8 cellular contexts compared by ENCODE assay signal in genomic region chr17:29619251-29619650, GRCh38. TPM values are rescaled to one million over a fixed set of nuclear protein-coding genes. Genes with fewer than 3 reads are reported as not detected.
DNase-seq lines count a peak whose midpoint lies in the region; ATAC-seq, FAIRE-seq and TF ChIP-seq lines count a peak whose summit lies in the region.
"Had no signal": no experiment of that assay in that cellular context is flagged by ENCODE, and none has a peak within 500 bp of the region (broad histone marks: within the 10 kb centered on the region; RNA-seq: fewer than 3 reads in every experiment).

No MANE protein-coding gene starts in this region.

- H2BK12ac ChIP-seq in mesenchymal stem cell (ENCODE audit: low read length in 2 of 2): peak overlapping the region in 1 of 2 experiments; percentile 32

- FAIRE-seq in astrocyte (lab: Jason Lieb, UNC): no peak

- H3K4me1 Mint-ChIP-seq in astrocyte (ENCODE audit: low read depth, unreplicated experiment): peaks cover 16% of the 10 kb centered on the region

- peak overlapping the region in 1 of 2 experiments; percentile 5 for H3K23ac ChIP-seq in mesenchymal stem cell (ENCODE audit: low read length in 2 of 2)

- no peaks in the 10 kb centered on the region for H3K9me3 ChIP-seq in DOHH2 (ENCODE audit: control insufficient read depth, insufficient read depth, low read length)
- H3K9me3 ChIP-seq in astrocyte (ENCODE audit: insufficient read depth, low read depth, low read length): no peaks in the 10 kb centered on the region
- H3K9me3 ChIP-seq in mesenchymal stem cell (ENCODE audit: control insufficient read depth, low read length): no peaks in the 10 kb centered on the region

- no peak overlapping the region for H4K8ac ChIP-seq in mesenchymal stem cell (ENCODE audit: low read length)

- H3K4me3 ChIP-seq in DOHH2 (ENCODE audit: low read length) (no peak overlapping the region), astrocyte (ENCODE audit: insufficient read depth, low read depth, low read length) (no peak overlapping the region), mesenchymal stem cell (ENCODE audit: insufficient read depth in 1 of 2, low read depth in 1 of 2, low read length in 2 of 2) (no peak overlapping the region)

- peak overlapping the region in 1 of 2 experiments; percentile 74 for H3K14ac ChIP-seq in mesenchymal stem cell (ENCODE audit: low read length in 2 of 2)

- H2BK5ac ChIP-seq in mesenchymal stem cell (ENCODE audit: low read depth, low read length, poor library complexity, severe bottlenecking): no peak overlapping the region

- H4K20me1 ChIP-seq in DOHH2 (ENCODE audit: control insufficient read depth, insufficient read depth, low read depth, low read length) (peaks cover 12% of the 10 kb centered on the region), astrocyte (ENCODE audit: insufficient read depth, low read length) (peaks cover 16% of the 10 kb centered on the region)

- H3K79me1 ChIP-seq in mesenchymal stem cell (replicated peaks; ENCODE audit: low read length, poor library complexity, severe bottlenecking): no peaks in the 10 kb centered on the region

- H3K4me1 ChIP-seq in DOHH2 (ENCODE audit: control insufficient read depth, low read length) (peaks cover 61% of the 10 kb centered on the region), astrocyte (ENCODE audit: insufficient read depth, low read length) (peaks cover 33% of the 10 kb centered on the region), mesenchymal stem cell (ENCODE audit: control insufficient read depth, insufficient read depth, low read depth, low read length) (peaks cover 60% of the 10 kb centered on the region)

- H3K79me2 ChIP-seq in DOHH2 (ENCODE audit: control insufficient read depth, low read length): no peaks in the 10 kb centered on the region
- H3K79me2 ChIP-seq in astrocyte (ENCODE audit: insufficient read depth, low read length): no peaks in the 10 kb centered on the region

- peak overlapping the region; percentile 34 for H4K91ac ChIP-seq in mesenchymal stem cell (ENCODE audit: low read length)

- H3K4me2 ChIP-seq in DOHH2 (ENCODE audit: low read length): no peak overlapping the region
- H3K4me2 ChIP-seq in astrocyte (ENCODE audit: low read length): no peak overlapping the region
- no peak overlapping the region for H3K4me2 ChIP-seq in mesenchymal stem cell (ENCODE audit: low read length, poor library complexity, severe bottlenecking)

- no peak overlapping the region for H3K18ac ChIP-seq in mesenchymal stem cell (ENCODE audit: low read depth in 1 of 2, low read length in 2 of 2)

- peaks cover 13% of the 10 kb centered on the region for H3K27me3 ChIP-seq in DOHH2 (ENCODE audit: control insufficient read depth, low read length)
- H3K27me3 ChIP-seq in astrocyte (ENCODE audit: insufficient read depth, low read length): peaks cover 10% of the 10 kb centered on the region
- H3K27me3 ChIP-seq in mesenchymal stem cell (ENCODE audit: control insufficient read depth in 1 of 2, insufficient read depth in 1 of 2, low read length in 2 of 2): peaks cover 8 to 9% of the 10 kb centered on the region in 2 experiments

- H3F3A ChIP-seq in DOHH2 (ENCODE audit: control insufficient read depth, insufficient read depth): peaks cover 6% of the 10 kb centered on the region

- no peak overlapping the region for H2BK15ac ChIP-seq in mesenchymal stem cell (ENCODE audit: low read depth, poor library complexity, severe bottlenecking)

- no peak overlapping the region for H3K27ac Mint-ChIP-seq in astrocyte (ENCODE audit: unreplicated experiment)
- H3K27ac Mint-ChIP-seq: mesothelial cell of epicardium had no signal

- no peaks in the 10 kb centered on the region for H3K36me3 Mint-ChIP-seq in astrocyte (ENCODE audit: low read depth, unreplicated experiment)
- H3K36me3 Mint-ChIP-seq: mesothelial cell of epicardium had no signal

- ATAC-seq in HG02642 (IDR thresholded peaks at IDR 0.05; ENCODE audit: poor library complexity, unreplicated experiment): no peak

- H3K36me3 ChIP-seq in DOHH2 (ENCODE audit: control insufficient read depth, low read length) (no peaks in the 10 kb centered on the region), astrocyte (ENCODE audit: insufficient read depth, low read length) (no peaks in the 10 kb centered on the region), mesenchymal stem cell (ENCODE audit: control insufficient read depth in 1 of 2, insufficient read depth in 2 of 2, low read depth in 1 of 2, low read length in 2 of 2) (peaks cover 0 to 3% of the 10 kb centered on the region in 2 experiments)

- no peaks in the 10 kb centered on the region for H3K9me2 ChIP-seq in DOHH2 (replicated peaks; ENCODE audit: control insufficient read depth, low read length)

- peak overlapping the region; percentile 45 for H3K4me3 Mint-ChIP-seq in astrocyte (ENCODE audit: unreplicated experiment)
- H3K4me3 Mint-ChIP-seq: mesothelial cell of epicardium had no signal

- H3K4ac ChIP-seq in mesenchymal stem cell (ENCODE audit: low read depth in 1 of 2, low read length in 2 of 2): no peak overlapping the region

- DNase-seq in HuH-7 (ENCODE audit: low spot score) (peak; percentile 51), astrocyte (ENCODE audit: low read depth) (no peak), mesenchymal stem cell (peak; percentile 55), DMS79 (lab: John Stamatoyannopoulos, UW) (no peak)
- no peak for DNase-seq in activated CD4-positive, CD25-positive, alpha-beta regulatory T cell (lab: John Stamatoyannopoulos, UW)

- no peak overlapping the region for H2BK120ac ChIP-seq in mesenchymal stem cell (ENCODE audit: low read depth, low read length)

- peaks cover 8% of the 10 kb centered on the region for H3K27me3 Mint-ChIP-seq in astrocyte (ENCODE audit: low read depth, unreplicated experiment)

- H3K9me3 Mint-ChIP-seq in astrocyte (ENCODE audit: unreplicated experiment): no peaks in the 10 kb centered on the region
- H3K9me3 Mint-ChIP-seq: mesothelial cell of epicardium had no signal

- no peak overlapping the region for H3K9ac ChIP-seq in astrocyte (ENCODE audit: low read length)
- H3K9ac ChIP-seq in mesenchymal stem cell (ENCODE audit: low read length): no peak overlapping the region

- H2AK5ac ChIP-seq in mesenchymal stem cell (ENCODE audit: low read length, severe bottlenecking): no peak overlapping the region

- no peak overlapping the region for H3K27ac ChIP-seq in DOHH2 (ENCODE audit: low read depth, low read length)
- H3K27ac ChIP-seq in astrocyte (ENCODE audit: low read depth, low read length): no peak overlapping the region
- no peak overlapping the region for H3K27ac ChIP-seq in mesenchymal stem cell (ENCODE audit: low read length, poor library complexity, severe bottlenecking)

- H2AFZ ChIP-seq in astrocyte (ENCODE audit: low read depth, low read length): no peak overlapping the region
- H2AFZ ChIP-seq in mesenchymal stem cell (ENCODE audit: low read depth, low read length): no peak overlapping the region

- peak; percentile 55 for TF ChIP-seq CTCF in DOHH2 (IDR thresholded peaks at IDR 0.05; ENCODE audit: low read depth, low read length, poor library complexity, severe bottlenecking)
- TF ChIP-seq CTCF in astrocyte (IDR thresholded peaks at IDR 0.05; ENCODE audit: insufficient read depth, low read depth, low read length): peak; percentile 7

RNA-seq across cellular contexts. Expression of gene CORO6, which starts 3.5 kb away (rescaled TPM):
- total RNA-seq in astrocyte: 8.9 and 9.5 TPM in 2 replicates
- 2.9 TPM for polyA plus RNA-seq in mesenchymal stem cell (2013, experiment 1 of 2)
- polyA plus RNA-seq in mesenchymal stem cell (2013, experiment 2 of 2): 2.5 TPM

RNA-seq across cellular contexts. Expression of gene ANKRD13B, which starts 26.3 kb away (rescaled TPM):
- total RNA-seq in astrocyte: 16.3 and 17.9 TPM in 2 replicates
- polyA plus RNA-seq in mesenchymal stem cell (2013, experiment 1 of 2): 3.6 TPM
- polyA plus RNA-seq in mesenchymal stem cell (2013, experiment 2 of 2): 2.7 TPM

RNA-seq across cellular contexts. Expression of gene GIT1, which starts 29.8 kb away (rescaled TPM):
- 48.9 and 52.2 TPM in 2 replicates for total RNA-seq in astrocyte
- 29.2 TPM for polyA plus RNA-seq in mesenchymal stem cell (2013, experiment 1 of 2)
- 28.5 TPM for polyA plus RNA-seq in mesenchymal stem cell (2013, experiment 2 of 2)

RNA-seq across cellular contexts. Expression of gene TP53I13, which starts 50.8 kb away (rescaled TPM):
- 31.7 and 31.8 TPM in 2 replicates for total RNA-seq in astrocyte
- polyA plus RNA-seq in mesenchymal stem cell (2013, experiment 1 of 2): 23.6 TPM
- polyA plus RNA-seq in mesenchymal stem cell (2013, experiment 2 of 2): 23.8 TPM

RNA-seq across cellular contexts. Expression of gene ABHD15, which starts 52.4 kb away (rescaled TPM):
- total RNA-seq in astrocyte: 8.6 and 9.7 TPM in 2 replicates
- 5.5 TPM for polyA plus RNA-seq in mesenchymal stem cell (2013, experiment 1 of 2)
- polyA plus RNA-seq in mesenchymal stem cell (2013, experiment 2 of 2): 5.2 TPM

Comparison
In these comparisons a context has a peak if more than half of its experiments do, and no peak if none do; other contexts are left out.
1. DNase-seq: peak in HuH-7 (single experiment) and mesenchymal stem cell (single experiment); none in astrocyte (single experiment), DMS79 (single experiment) and activated CD4-positive, CD25-positive, alpha-beta regulatory T cell (0 of 4).